Comparison of ENCODE assay signal across 8 cellular contexts in genomic region chr9:34989946-34990635, GRCh38. TPM values are rescaled to one million over a fixed set of nuclear protein-coding genes. Genes with fewer than 3 reads are reported as not detected.
DNase-seq lines count a peak whose midpoint lies in the region; ATAC-seq, FAIRE-seq and TF ChIP-seq lines count a peak whose summit lies in the region.

No MANE protein-coding gene starts in this region.

- no peaks in the 10 kb centered on the region for H4K20me1 ChIP-seq in H1 (replicated peaks in 1 of 2; ENCODE audit: control insufficient read depth in 1 of 2, insufficient read depth in 2 of 2, low read length in 2 of 2)

- H4K8ac ChIP-seq in H1 (ENCODE audit: extremely low read depth, insufficient read depth, low read length): peak overlapping the region; percentile 81; the same call in 1 of the 2 replicates
- peak overlapping the region; percentile 64 for H4K8ac ChIP-seq in mesenchymal stem cell (ENCODE audit: low read length)

- TF ChIP-seq EP300 in H1 (IDR thresholded peaks at IDR 0.05; ENCODE audit: borderline replicate concordance in 1 of 2, low read depth in 2 of 2, low read length in 2 of 2): no peak

- H3K4me1 ChIP-seq in H1 (replicated peaks in 1 of 4; ENCODE audit: control insufficient read depth in 3 of 4, insufficient read depth in 4 of 4, low read length in 3 of 4): peaks cover 18 to 46% (median 36%) of the 10 kb centered on the region in 4 experiments
- peaks cover 50% of the 10 kb centered on the region for H3K4me1 ChIP-seq in mesenchymal stem cell (ENCODE audit: control insufficient read depth, insufficient read depth, low read depth, low read length)

- H3K23me2 ChIP-seq in H1 (ENCODE audit: low read depth, low read length): peaks cover 6% of the 10 kb centered on the region

- no peaks in the 10 kb centered on the region for H3K9me3 Mint-ChIP-seq in activated CD4-positive, alpha-beta T cell treated with anti-CD3 and anti-CD28 coated beads, Interleukin-2, amount 10 ng/mL, durations not matched to agents 24 days and 14 days
- no peaks in the 10 kb centered on the region for H3K9me3 Mint-ChIP-seq in stimulated activated naive CD8-positive, alpha-beta T cell treated with anti-CD3 and anti-CD28 coated beads, Interleukin-15, Interleukin-2, amounts not matched to agents 100 ng/mL and 50 ng/mL, for 24 hours

- peak overlapping the region; percentile 87 to 92 for H3K4me2 ChIP-seq in H1 (ENCODE audit: insufficient read depth in 1 of 2, low read depth in 2 of 2, low read length in 2 of 2)
- H3K4me2 ChIP-seq in mesenchymal stem cell (ENCODE audit: low read length, poor library complexity, severe bottlenecking): peak overlapping the region; percentile 88

- H2AFZ ChIP-seq in H1 (ENCODE audit: low read length): no peak overlapping the region
- peak overlapping the region; percentile 72 for H2AFZ ChIP-seq in mesenchymal stem cell (ENCODE audit: low read depth, low read length)

- H3K23ac ChIP-seq in H1 (ENCODE audit: insufficient read length) (no peak overlapping the region), mesenchymal stem cell (ENCODE audit: low read length in 2 of 2) (peak overlapping the region in 1 of 2 experiments; percentile 2)

- H4K5ac ChIP-seq in H1 (ENCODE audit: insufficient read length, low read depth, low read length): peak overlapping the region; percentile 32

- peak overlapping the region; percentile 71 for H3K27ac Mint-ChIP-seq in activated CD4-positive, alpha-beta T cell treated with anti-CD3 and anti-CD28 coated beads, Interleukin-2, amount 10 ng/mL, durations not matched to agents 24 days and 14 days
- H3K27ac Mint-ChIP-seq in stimulated activated naive CD8-positive, alpha-beta T cell treated with anti-CD3 and anti-CD28 coated beads, Interleukin-15, Interleukin-2, amounts not matched to agents 100 ng/mL and 50 ng/mL, for 24 hours: peak overlapping the region; percentile 85

- peak overlapping the region; percentile 90 for H3K27ac ChIP-seq in H1 (ENCODE audit: low read depth, low read length)
- H3K27ac ChIP-seq in mesenchymal stem cell (ENCODE audit: low read length, poor library complexity, severe bottlenecking): peak overlapping the region; percentile 45

- CTCF ChIA-PET in H1 (lab: Charles Lee; ENCODE audit: partially characterized antibody): interaction anchor here (0.6 to 14.8 kb wide), 9 partner anchors 12 to 413 kb away, joined by 3 to 148 read pairs (median 3); partner anchors contain the start of gene STOML2

- H3K36me3 ChIP-seq in H1 (ENCODE audit: control insufficient read depth in 2 of 4, insufficient read depth in 4 of 4, low read length in 3 of 4): peaks cover 0 to 12% (median 1%) of the 10 kb centered on the region in 4 experiments; a peak in 1 of 8 replicates
- peaks cover 1 to 8% of the 10 kb centered on the region in 2 experiments for H3K36me3 ChIP-seq in mesenchymal stem cell (ENCODE audit: control insufficient read depth in 1 of 2, insufficient read depth in 2 of 2, low read depth in 1 of 2, low read length in 2 of 2)

- H3K4me3 Mint-ChIP-seq in activated CD4-positive, alpha-beta T cell treated with anti-CD3 and anti-CD28 coated beads, Interleukin-2, amount 10 ng/mL, durations not matched to agents 24 days and 14 days: peak overlapping the region; percentile 86
- peak overlapping the region; percentile 90 for H3K4me3 Mint-ChIP-seq in stimulated activated naive CD8-positive, alpha-beta T cell treated with anti-CD3 and anti-CD28 coated beads, Interleukin-15, Interleukin-2, amounts not matched to agents 100 ng/mL and 50 ng/mL, for 24 hours

- H2BK20ac ChIP-seq in H1 (ENCODE audit: low read length): no peak overlapping the region

- no peaks in the 10 kb centered on the region for H3K27me3 Mint-ChIP-seq in activated CD4-positive, alpha-beta T cell treated with anti-CD3 and anti-CD28 coated beads, Interleukin-2, amount 10 ng/mL, durations not matched to agents 24 days and 14 days
- no peaks in the 10 kb centered on the region for H3K27me3 Mint-ChIP-seq in stimulated activated naive CD8-positive, alpha-beta T cell treated with anti-CD3 and anti-CD28 coated beads, Interleukin-15, Interleukin-2, amounts not matched to agents 100 ng/mL and 50 ng/mL, for 24 hours

- POLR2A ChIA-PET in H1 (lab: Charles Lee; ENCODE audit: partially characterized antibody): interaction anchor here (0.6 to 4.0 kb wide), 20 partner anchors 8 to 319 kb away, joined by 3 to 29 read pairs (median 4); partner anchors contain the start of genes FANCG, STOML2 and VCP

- no peak overlapping the region for H2BK120ac ChIP-seq in H1 (replicated peaks; ENCODE audit: low read depth, low read length)
- H2BK120ac ChIP-seq in mesenchymal stem cell (ENCODE audit: low read depth, low read length): peak overlapping the region; percentile 85

- H3K4me1 Mint-ChIP-seq in activated CD4-positive, alpha-beta T cell treated with anti-CD3 and anti-CD28 coated beads, Interleukin-2, amount 10 ng/mL, durations not matched to agents 24 days and 14 days: peaks cover 71% of the 10 kb centered on the region
- peaks cover 86% of the 10 kb centered on the region for H3K4me1 Mint-ChIP-seq in stimulated activated naive CD8-positive, alpha-beta T cell treated with anti-CD3 and anti-CD28 coated beads, Interleukin-15, Interleukin-2, amounts not matched to agents 100 ng/mL and 50 ng/mL, for 24 hours (ENCODE audit: low read depth)

- H2BK15ac ChIP-seq in H1 (ENCODE audit: low read length) (no peak overlapping the region), mesenchymal stem cell (ENCODE audit: low read depth, poor library complexity, severe bottlenecking) (peak overlapping the region; percentile 99)

- no peak overlapping the region for H3K56ac ChIP-seq in H1 (replicated peaks; ENCODE audit: insufficient read length, low read depth, low read length)

- H3K79me1 ChIP-seq in H1 (ENCODE audit: low read depth, low read length) (peaks cover 6% of the 10 kb centered on the region; the same call in 1 of the 2 replicates), mesenchymal stem cell (replicated peaks; ENCODE audit: low read length, poor library complexity, severe bottlenecking) (peaks cover 13% of the 10 kb centered on the region)

- intact Hi-C loops in activated CD4-positive, alpha-beta T cell treated with anti-CD3 and anti-CD28 coated beads, Interleukin-2, amount 10 ng/mL, durations not matched to agents 24 days and 14 days (cut with micrococcal nuclease): loop anchor here (1.0 to 5.0 kb wide), 6 partner anchors 28 to 288 kb away; partner anchors contain the start of gene PIGO

- TF ChIP-seq CTCF in H1 (IDR thresholded peaks at IDR 0.05; ENCODE audit: control extremely low read depth in 1 of 3, insufficient read depth in 1 of 3, low read depth in 1 of 3, low read length in 3 of 3): no peak

- no peaks in the 10 kb centered on the region for H3K27me3 ChIP-seq in H1 (replicated peaks in 1 of 4; ENCODE audit: control insufficient read depth in 3 of 4, extremely low read depth in 1 of 4, insufficient read depth in 3 of 4, low read length in 3 of 4)
- H3K27me3 ChIP-seq in mesenchymal stem cell (ENCODE audit: control insufficient read depth in 1 of 2, insufficient read depth in 1 of 2, low read length in 2 of 2): no peaks in the 10 kb centered on the region

- H3K4ac ChIP-seq in H1 (replicated peaks; ENCODE audit: insufficient read length, low read depth, low read length) (peak overlapping the region; percentile 75), mesenchymal stem cell (ENCODE audit: low read depth in 1 of 2, low read length in 2 of 2) (peak overlapping the region; percentile 80 to 82)

- peaks cover 0 to 12% of the 10 kb centered on the region in 2 experiments; a peak in 1 of 4 replicates for H3K79me2 ChIP-seq in H1 (ENCODE audit: control insufficient read depth in 1 of 2, insufficient read depth in 2 of 2, low read length in 2 of 2)

- H3K4me3 ChIP-seq in H1 (ENCODE audit: extremely low read depth in 1 of 4, insufficient read depth in 2 of 4, low read depth in 3 of 4, low read length in 4 of 4) (peak overlapping the region; percentile 65 to 94 (median 74)), mesenchymal stem cell (ENCODE audit: insufficient read depth in 1 of 2, low read depth in 1 of 2, low read length in 2 of 2) (peak overlapping the region; percentile 82 to 87)

- H2AK5ac ChIP-seq in H1 (ENCODE audit: low read depth, low read length) (no peak overlapping the region), mesenchymal stem cell (ENCODE audit: low read length, severe bottlenecking) (no peak overlapping the region)

- H3K9me3 ChIP-seq in H1 (ENCODE audit: insufficient read depth in 2 of 2, low read depth in 1 of 2, low read length in 1 of 2): no peaks in the 10 kb centered on the region
- no peaks in the 10 kb centered on the region for H3K9me3 ChIP-seq in mesenchymal stem cell (ENCODE audit: control insufficient read depth, low read length)

- no peak for ATAC-seq in GM21717 (IDR thresholded peaks at IDR 0.05; ENCODE audit: unreplicated experiment)
- ATAC-seq in HG03108 (IDR thresholded peaks at IDR 0.05; ENCODE audit: unreplicated experiment): no peak

- H3K18ac ChIP-seq in H1 (ENCODE audit: extremely low read depth, low read length) (peak overlapping the region; percentile 73), mesenchymal stem cell (ENCODE audit: low read depth in 1 of 2, low read length in 2 of 2) (peak overlapping the region; percentile 86)

- peak; percentile 53 to 76; a peak in 2 of 3 replicates for TF ChIP-seq POLR2A in H1 (IDR thresholded peaks at IDR 0.05; ENCODE audit: control extremely low read depth in 1 of 2, low read depth in 2 of 2, low read length in 2 of 2)

- peaks cover 9% of the 10 kb centered on the region for H3K36me3 Mint-ChIP-seq in activated CD4-positive, alpha-beta T cell treated with anti-CD3 and anti-CD28 coated beads, Interleukin-2, amount 10 ng/mL, durations not matched to agents 24 days and 14 days (ENCODE audit: low read depth)
- peaks cover 5% of the 10 kb centered on the region for H3K36me3 Mint-ChIP-seq in stimulated activated naive CD8-positive, alpha-beta T cell treated with anti-CD3 and anti-CD28 coated beads, Interleukin-15, Interleukin-2, amounts not matched to agents 100 ng/mL and 50 ng/mL, for 24 hours (ENCODE audit: low read depth)

- H3K14ac ChIP-seq in H1 (ENCODE audit: insufficient read length) (no peak overlapping the region), mesenchymal stem cell (ENCODE audit: low read length in 2 of 2) (peak overlapping the region in 1 of 2 experiments; percentile 92)

- peak overlapping the region; percentile 92 for H4K91ac ChIP-seq in H1 (replicated peaks; ENCODE audit: insufficient read length, low read length)
- peak overlapping the region; percentile 48 for H4K91ac ChIP-seq in mesenchymal stem cell (ENCODE audit: low read length)

- no peak for FAIRE-seq in H1 (lab: Jason Lieb, UNC)

- peak overlapping the region; percentile 92; the same call in 1 of the 2 replicates for H2BK5ac ChIP-seq in H1 (ENCODE audit: low read depth, low read length)
- H2BK5ac ChIP-seq in mesenchymal stem cell (ENCODE audit: low read depth, low read length, poor library complexity, severe bottlenecking): peak overlapping the region; percentile 71

- H3K9ac ChIP-seq in H1 (replicated peaks in 1 of 4; ENCODE audit: extremely low read depth in 1 of 4, low read depth in 3 of 4, low read length in 3 of 4): peak overlapping the region; percentile 62 to 87 (median 72)
- peak overlapping the region; percentile 93 for H3K9ac ChIP-seq in mesenchymal stem cell (ENCODE audit: low read length)

- TF ChIP-seq RAD21 in H1 (IDR thresholded peaks at IDR 0.05 in 1 of 2, conservative IDR thresholded peaks at IDR 0.05 in 1 of 2; ENCODE audit: low read depth in 2 of 2, low read length in 2 of 2): no peak

- DNase-seq in EL (peak; percentile 62), M059J (ENCODE audit: low read depth) (peak; percentile 53), H1 (ENCODE audit: low read depth in 1 of 2, low spot score in 2 of 2) (peak in 1 of 2 experiments; percentile 84), mesenchymal stem cell (peak; percentile 80)
- peak; percentile 86 for DNase-seq in activated CD4-positive, alpha-beta T cell treated with anti-CD3 and anti-CD28 coated beads, Interleukin-2, amount 10 ng/mL, durations not matched to agents 24 days and 14 days

- peak overlapping the region; percentile 75; the same call in 1 of the 2 replicates for H2BK12ac ChIP-seq in H1 (ENCODE audit: low read depth, low read length)
- peak overlapping the region; percentile 63 to 70 for H2BK12ac ChIP-seq in mesenchymal stem cell (ENCODE audit: low read length in 2 of 2)

- WGBS in H1 (ENCODE audit: extremely low coverage in 1 of 2, insufficient coverage in 1 of 2, insufficient read length in 1 of 2, insufficient replicate concordance in 2 of 2, low coverage in 1 of 2, low lambda C conversion rate in 2 of 2, missing lambda C conversion rate in 1 of 2), 2 experiments: 4% methylated on average over 19 of the region's 39 CpGs; no CpG with 5 or more reads in 1 of the 2 experiments
- 15% methylated on average over 17 of the region's 39 CpGs for WGBS in mesenchymal stem cell

RNA-seq across cellular contexts. Expression of gene DNAJB5, which starts 0.5 kb away (rescaled TPM):
- total RNA-seq in M059J (2014; rRNA removed; shearing (Covaris generic)): 18.0 and 23.1 TPM in 2 replicates
- total RNA-seq in activated CD4-positive, alpha-beta T cell treated with anti-CD3 and anti-CD28 coated beads, Interleukin-2, amount 10 ng/mL, durations not matched to agents 24 days and 14 days: 7.7 and 10.6 TPM in 2 replicates
- total RNA-seq in H1 (2021; fragmentation: NEBNext Ultra II Directional; extraction: Animal tissue kit (Norgen Biotek cat#: 25700)): 34.1 and 38.0 TPM in 2 replicates
- polyA plus RNA-seq in H1 (2011; rRNA removed): 25.0 and 27.8 TPM in 2 replicates
- 23.2 TPM for polyA plus RNA-seq in H1 (2011; cell fraction: cytosol; rRNA removed)
- 24.2 TPM for polyA plus RNA-seq in H1 (2011; cell fraction: nucleus; rRNA removed)
- 40.6 to 46.4 TPM (median 44.6 TPM) in 4 replicates for polyA plus RNA-seq in H1 (2012, experiment 1 of 2)
- 51.0 TPM for polyA plus RNA-seq in H1 (2012, experiment 2 of 2)
- 27.7 TPM for polyA plus RNA-seq in H1 (2013, experiment 1 of 2)
- polyA plus RNA-seq in H1 (2013, experiment 2 of 2): 27.2 TPM
- 11.7 and 13.7 TPM in 2 replicates for polyA minus RNA-seq in H1 (2011; rRNA and poly(A)+ RNA removed)
- polyA minus RNA-seq in H1 (2011; cell fraction: cytosol; rRNA and poly(A)+ RNA removed): 12.4 TPM
- polyA minus RNA-seq in H1 (2011; cell fraction: nucleus; rRNA and poly(A)+ RNA removed): 10.8 TPM
- 18.0 TPM for polyA plus RNA-seq in mesenchymal stem cell (2013, experiment 1 of 2)
- 17.9 TPM for polyA plus RNA-seq in mesenchymal stem cell (2013, experiment 2 of 2)

RNA-seq across cellular contexts. Expression of gene PHF24, which starts 32.0 kb away (rescaled TPM):
- not detected in 2 replicates for total RNA-seq in M059J (2014; rRNA removed; shearing (Covaris generic))
- 0.14 and 0.57 TPM in 2 replicates for total RNA-seq in activated CD4-positive, alpha-beta T cell treated with anti-CD3 and anti-CD28 coated beads, Interleukin-2, amount 10 ng/mL, durations not matched to agents 24 days and 14 days
- total RNA-seq in H1 (2021; fragmentation: NEBNext Ultra II Directional; extraction: Animal tissue kit (Norgen Biotek cat#: 25700)): 0.35 and 1.0 TPM in 2 replicates
- polyA plus RNA-seq in H1 (2011; rRNA removed): 0.13 and 0.29 TPM in 2 replicates
- polyA plus RNA-seq in H1 (2011; cell fraction: cytosol; rRNA removed): 0.26 TPM
- 0.57 TPM for polyA plus RNA-seq in H1 (2011; cell fraction: nucleus; rRNA removed)
- 0.19 to 0.42 TPM (median 0.31 TPM) in 4 replicates for polyA plus RNA-seq in H1 (2012, experiment 1 of 2)
- polyA plus RNA-seq in H1 (2012, experiment 2 of 2): 0.25 TPM
- polyA plus RNA-seq in H1 (2013, experiment 1 of 2): 0.30 TPM
- 0.22 TPM for polyA plus RNA-seq in H1 (2013, experiment 2 of 2)
- polyA minus RNA-seq in H1 (2011; rRNA and poly(A)+ RNA removed): 0.41 and 0.63 TPM in 2 replicates
- polyA minus RNA-seq in H1 (2011; cell fraction: cytosol; rRNA and poly(A)+ RNA removed): not detected
- polyA minus RNA-seq in H1 (2011; cell fraction: nucleus; rRNA and poly(A)+ RNA removed): 0.40 TPM
- polyA plus RNA-seq in mesenchymal stem cell (2013, experiment 1 of 2): 0.03 TPM
- 0.01 TPM for polyA plus RNA-seq in mesenchymal stem cell (2013, experiment 2 of 2)
